1 cellular context compared by ENCODE assay signal in genomic region chr4:4480685-4481393, GRCh38.
TF ChIP-seq lines count a peak whose summit lies in the region.

No MANE protein-coding gene starts in this region.

TF ChIP-seq in liver, 16 proteins besides CTCF, POLR2A, EP300 and RAD21 (continued from another document):
- TF ChIP-seq ZBTB33 (IDR thresholded peaks at IDR 0.05) (no peak), MAX (IDR thresholded peaks at IDR 0.05) (no peak), YY1 (IDR thresholded peaks at IDR 0.05) (no peak), JUND (IDR thresholded peaks at IDR 0.05) (no peak), SP1 (IDR thresholded peaks at IDR 0.05) (no peak), FOXA1 (IDR thresholded peaks at IDR 0.05) (no peak), HNF4A (conservative IDR thresholded peaks at IDR 0.05) (no peak), EGR1 (IDR thresholded peaks at IDR 0.05; ENCODE audit: low read depth in 2 of 2) (no peak)
